Comparison of ENCODE assay signal across 8 cellular contexts in the genomic region with DNA sequence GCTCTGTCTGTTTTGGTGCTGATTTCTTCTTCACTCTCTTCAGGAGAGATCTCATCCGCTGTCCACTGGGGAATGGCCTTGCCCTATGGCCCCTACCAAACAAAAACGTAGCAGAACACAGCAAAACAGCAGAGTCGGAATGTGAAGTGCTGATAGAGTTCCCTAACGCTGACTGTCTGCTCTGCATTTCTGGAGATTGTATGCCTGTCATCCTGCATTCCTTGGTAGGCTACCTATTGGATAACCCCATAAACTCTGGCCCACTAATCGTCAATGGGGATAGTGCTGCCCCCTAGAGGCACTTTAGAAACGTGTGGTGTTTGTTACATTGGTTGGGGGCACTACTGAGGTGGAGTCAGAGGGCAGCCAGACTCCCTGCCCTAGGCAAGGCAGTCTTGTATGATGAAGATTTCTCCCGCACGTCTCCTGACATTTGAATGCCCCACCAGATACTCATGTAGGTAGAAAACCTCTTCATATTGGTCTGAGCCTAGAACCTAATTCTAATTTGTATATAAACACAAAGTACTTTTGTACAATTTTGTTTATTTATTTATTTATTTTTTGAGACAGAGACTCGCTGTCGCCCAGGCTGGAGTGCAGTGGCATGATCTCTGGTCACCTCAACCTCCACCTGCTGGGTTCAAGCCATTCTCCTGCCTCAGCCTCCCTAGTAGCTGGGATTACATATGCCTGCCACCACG. TPM values are rescaled to one million over a fixed set of nuclear protein-coding genes. Genes with fewer than 3 reads are reported as not detected.
DNase-seq lines count a peak whose midpoint lies in the region; ATAC-seq and TF ChIP-seq lines count a peak whose summit lies in the region.

No MANE protein-coding gene starts in this region.

- H2BK12ac ChIP-seq in mesenchymal stem cell (ENCODE audit: low read length in 2 of 2): no peak overlapping the region

- no peaks in the 10 kb centered on the region for H3K4me1 Mint-ChIP-seq in activated CD4-positive, alpha-beta T cell treated with anti-CD3 and anti-CD28 coated beads, Interleukin-2, amount 10 ng/mL, durations not matched to agents 24 days and 14 days
- no peaks in the 10 kb centered on the region for H3K4me1 Mint-ChIP-seq in effector memory CD8-positive, alpha-beta T cell (ENCODE audit: low read depth in 2 of 2)

- no peak overlapping the region for H2BK5ac ChIP-seq in mesenchymal stem cell (ENCODE audit: low read depth, low read length, poor library complexity, severe bottlenecking)

- ATAC-seq in GM21381 (IDR thresholded peaks at IDR 0.05; ENCODE audit: unreplicated experiment): peak; percentile 54
- peak; percentile 64 for ATAC-seq in effector memory CD8-positive, alpha-beta T cell (replicated peaks)
- ATAC-seq in HG02938 (IDR thresholded peaks at IDR 0.05; ENCODE audit: unreplicated experiment): no peak

- WGBS in mesenchymal stem cell: 30% methylated on average over 11 of the region's 11 CpGs
- 37% methylated on average over 11 of the region's 11 CpGs for WGBS in suprapubic skin

- H3K4me1 ChIP-seq in mesenchymal stem cell (ENCODE audit: control insufficient read depth, insufficient read depth, low read depth, low read length) (no peaks in the 10 kb centered on the region), suprapubic skin (peaks cover 6% of the 10 kb centered on the region)

- H3K4me3 ChIP-seq in mesenchymal stem cell (ENCODE audit: insufficient read depth in 1 of 2, low read depth in 1 of 2, low read length in 2 of 2) (no peak overlapping the region), suprapubic skin (no peak overlapping the region)

- peaks cover 3 to 25% of the 10 kb centered on the region in 2 experiments for H3K27me3 ChIP-seq in mesenchymal stem cell (ENCODE audit: control insufficient read depth in 1 of 2, insufficient read depth in 1 of 2, low read length in 2 of 2)
- no peaks in the 10 kb centered on the region for H3K27me3 ChIP-seq in suprapubic skin

- peak; percentile 61 to 64 for TF ChIP-seq CTCF in suprapubic skin (IDR thresholded peaks at IDR 0.05)

- TF ChIP-seq POLR2A in suprapubic skin (IDR thresholded peaks at IDR 0.05): no peak

- no peak overlapping the region for H3K27ac Mint-ChIP-seq in activated CD4-positive, alpha-beta T cell treated with anti-CD3 and anti-CD28 coated beads, Interleukin-2, amount 10 ng/mL, durations not matched to agents 24 days and 14 days
- no peak overlapping the region for H3K27ac Mint-ChIP-seq in effector memory CD8-positive, alpha-beta T cell

- no peaks in the 10 kb centered on the region for H3K79me1 ChIP-seq in mesenchymal stem cell (replicated peaks; ENCODE audit: low read length, poor library complexity, severe bottlenecking)

- no peak for TF ChIP-seq EP300 in suprapubic skin (IDR thresholded peaks at IDR 0.05)

- no peak overlapping the region for H3K4me2 ChIP-seq in mesenchymal stem cell (ENCODE audit: low read length, poor library complexity, severe bottlenecking)

- H2AK5ac ChIP-seq in mesenchymal stem cell (ENCODE audit: low read length, severe bottlenecking): no peak overlapping the region

- no peak overlapping the region for H2AFZ ChIP-seq in mesenchymal stem cell (ENCODE audit: low read depth, low read length)

- DNase-seq in Ammon's horn (ENCODE audit: low spot score) (peak; percentile 80), NCI-H345 treated with DMSO at 0.1 percent for 48 hours (lab: John Stamatoyannopoulos, UW; ENCODE audit: unreplicated experiment) (peak; percentile 53), mesenchymal stem cell (peak; percentile 80), suprapubic skin (ENCODE audit: low spot score in 2 of 2) (peak in 1 of 2 donors; percentile 75)
- DNase-seq in activated CD4-positive, alpha-beta T cell treated with anti-CD3 and anti-CD28 coated beads, Interleukin-2, amount 10 ng/mL, durations not matched to agents 24 days and 14 days: peak; percentile 82
- peak; percentile 29 to 36 (median 31) for DNase-seq in effector memory CD8-positive, alpha-beta T cell

- H3K36me3 Mint-ChIP-seq in activated CD4-positive, alpha-beta T cell treated with anti-CD3 and anti-CD28 coated beads, Interleukin-2, amount 10 ng/mL, durations not matched to agents 24 days and 14 days (ENCODE audit: low read depth): no peaks in the 10 kb centered on the region
- no peaks in the 10 kb centered on the region for H3K36me3 Mint-ChIP-seq in effector memory CD8-positive, alpha-beta T cell (ENCODE audit: insufficient read depth)

- no peak overlapping the region for H3K4ac ChIP-seq in mesenchymal stem cell (ENCODE audit: low read depth in 1 of 2, low read length in 2 of 2)

- no peaks in the 10 kb centered on the region for H3K36me3 ChIP-seq in mesenchymal stem cell (ENCODE audit: control insufficient read depth in 1 of 2, insufficient read depth in 2 of 2, low read depth in 1 of 2, low read length in 2 of 2)
- no peaks in the 10 kb centered on the region for H3K36me3 ChIP-seq in suprapubic skin

- no peak overlapping the region for H2BK120ac ChIP-seq in mesenchymal stem cell (ENCODE audit: low read depth, low read length)

- no peak overlapping the region for H2BK15ac ChIP-seq in mesenchymal stem cell (ENCODE audit: low read depth, poor library complexity, severe bottlenecking)

- H3K9me3 Mint-ChIP-seq in activated CD4-positive, alpha-beta T cell treated with anti-CD3 and anti-CD28 coated beads, Interleukin-2, amount 10 ng/mL, durations not matched to agents 24 days and 14 days: no peaks in the 10 kb centered on the region
- no peaks in the 10 kb centered on the region for H3K9me3 Mint-ChIP-seq in effector memory CD8-positive, alpha-beta T cell

- H3K14ac ChIP-seq in mesenchymal stem cell (ENCODE audit: low read length in 2 of 2): no peak overlapping the region

- H3K18ac ChIP-seq in mesenchymal stem cell (ENCODE audit: low read depth in 1 of 2, low read length in 2 of 2): peak overlapping the region in 1 of 2 experiments; percentile 49

- no peak overlapping the region for H3K4me3 Mint-ChIP-seq in activated CD4-positive, alpha-beta T cell treated with anti-CD3 and anti-CD28 coated beads, Interleukin-2, amount 10 ng/mL, durations not matched to agents 24 days and 14 days
- H3K4me3 Mint-ChIP-seq in effector memory CD8-positive, alpha-beta T cell: no peak overlapping the region

- H3K27ac ChIP-seq in mesenchymal stem cell (ENCODE audit: low read length, poor library complexity, severe bottlenecking) (no peak overlapping the region), suprapubic skin (no peak overlapping the region)

- H3K9ac ChIP-seq in mesenchymal stem cell (ENCODE audit: low read length): no peak overlapping the region

- H3K23ac ChIP-seq in mesenchymal stem cell (ENCODE audit: low read length in 2 of 2): no peak overlapping the region

- no peak overlapping the region for H4K8ac ChIP-seq in mesenchymal stem cell (ENCODE audit: low read length)

- intact Hi-C loops in activated CD4-positive, alpha-beta T cell treated with anti-CD3 and anti-CD28 coated beads, Interleukin-2, amount 10 ng/mL, durations not matched to agents 24 days and 14 days (cut with micrococcal nuclease): loop anchor here (1.0 kb wide), 2 partner anchors 15 to 166 kb away; partner anchors contain the start of genes EPHB3 and MAGEF1

- H3K27me3 Mint-ChIP-seq in activated CD4-positive, alpha-beta T cell treated with anti-CD3 and anti-CD28 coated beads, Interleukin-2, amount 10 ng/mL, durations not matched to agents 24 days and 14 days: peaks cover 36% of the 10 kb centered on the region
- peaks cover 46 to 60% of the 10 kb centered on the region in 2 donors for H3K27me3 Mint-ChIP-seq in effector memory CD8-positive, alpha-beta T cell

- H3K9me3 ChIP-seq in mesenchymal stem cell (ENCODE audit: control insufficient read depth, low read length) (no peaks in the 10 kb centered on the region), suprapubic skin (no peaks in the 10 kb centered on the region)

- no peak overlapping the region for H4K91ac ChIP-seq in mesenchymal stem cell (ENCODE audit: low read length)

RNA-seq across cellular contexts. Expression of gene MAGEF1, which starts 15.6 kb away (rescaled TPM):
- 14.3 and 15.0 TPM in 2 replicates for total RNA-seq in activated CD4-positive, alpha-beta T cell treated with anti-CD3 and anti-CD28 coated beads, Interleukin-2, amount 10 ng/mL, durations not matched to agents 24 days and 14 days
- 21.2 TPM for polyA plus RNA-seq in mesenchymal stem cell (2013, experiment 1 of 2)
- polyA plus RNA-seq in mesenchymal stem cell (2013, experiment 2 of 2): 22.4 TPM
- total RNA-seq in suprapubic skin: 10 to 100 TPM; 12.8 to 26.5 (median 17.7) TPM
